25 cellular contexts compared by ENCODE assay signal in genomic region chr1:231076802-231077201, GRCh38.
"Had no signal": no experiment of that assay in that cellular context is flagged by ENCODE, and none has a peak within 500 bp of the region (broad histone marks: within the 10 kb centered on the region; RNA-seq: fewer than 3 reads in every experiment).

No MANE protein-coding gene starts in this region.

- H3K4me1 ChIP-seq: neural progenitor cell, parathyroid adenoma, psoas muscle, right lobe of liver, sigmoid colon, stomach, thyroid gland, tibial nerve, upper lobe of left lung, uterus had no signal

- H3K4me2 ChIP-seq: neural progenitor cell had no signal

- H3K9ac ChIP-seq: neural progenitor cell, parathyroid adenoma had no signal

- H3K27me3 ChIP-seq: ovary, right lobe of liver, sigmoid colon, stomach, thyroid gland, tibial nerve, upper lobe of left lung, uterus had no signal

- H2AFZ ChIP-seq: neural progenitor cell, parathyroid adenoma had no signal

- H3K79me2 ChIP-seq: parathyroid adenoma had no signal

- H3K27ac ChIP-seq: neural progenitor cell, ovary, parathyroid adenoma, psoas muscle, right lobe of liver, sigmoid colon, stomach, thoracic aorta, thyroid gland, tibial nerve, upper lobe of left lung, uterus had no signal

- H3K9me3 ChIP-seq: ovary, psoas muscle, right lobe of liver, sigmoid colon, stomach, thoracic aorta, thyroid gland, tibial nerve, upper lobe of left lung, uterus had no signal

- H3K4me3 ChIP-seq: neural progenitor cell, ovary, psoas muscle, right lobe of liver, sigmoid colon, stomach, thoracic aorta, thyroid gland, tibial nerve, upper lobe of left lung, uterus had no signal

- ATAC-seq: natural killer cell; psoas muscle; right cardiac atrium; right lobe of liver; stimulated activated effector memory CD8-positive, alpha-beta T cell treated with anti-CD3 and anti-CD28 coated beads, Interleukin-12 subunit alpha, Interleukin-12 subunit beta, amount 100 ng/mL, for 72 hours; stimulated activated naive B cell treated with anti-CD40 and anti-IgM and Interleukin-4, amounts not matched to agents 10 μg/mL and 1 μg/mL and 100 μg/mL, for 72 hours had no signal

- FAIRE-seq: small intestine had no signal

- DNase-seq: natural killer cell; occipital lobe; ovary; posterior cingulate gyrus; psoas muscle; right cardiac atrium; right lobe of liver; sigmoid colon; small intestine; stimulated activated CD4-positive, alpha-beta T cell treated with anti-CD3 and anti-CD28 coated beads, Interleukin-15, amount 100 ng/mL, for 24 hours; stimulated activated CD4-positive, alpha-beta T cell treated with anti-CD3 and anti-CD28 coated beads, Interleukin-2, amount 100 ng/mL, for 24 hours; stimulated activated CD4-positive, alpha-beta T cell treated with anti-CD3 and anti-CD28 coated beads, Interleukin-2, amount 100 ng/mL, for 48 hours; stimulated activated CD4-positive, alpha-beta T cell treated with anti-CD3 and anti-CD28 coated beads, Interleukin-4, amount 100 ng/mL, for 24 hours; stimulated activated naive B cell treated with anti-CD40 and anti-IgM and Interleukin-4, amounts not matched to agents 10 μg/mL and 1 μg/mL and 100 μg/mL, for 72 hours; stimulated activated naive CD4-positive, alpha-beta T cell treated with Interleukin-2 at 50 U/mL for 16 hours; stomach; thyroid gland; trophoblast cell; upper lobe of left lung; uterus had no signal

- H3K36me3 ChIP-seq: neural progenitor cell, ovary, right lobe of liver, sigmoid colon, stomach, thoracic aorta, thyroid gland, tibial nerve, upper lobe of left lung, uterus had no signal
